8 cellular contexts compared by ENCODE assay signal in the genomic region with DNA sequence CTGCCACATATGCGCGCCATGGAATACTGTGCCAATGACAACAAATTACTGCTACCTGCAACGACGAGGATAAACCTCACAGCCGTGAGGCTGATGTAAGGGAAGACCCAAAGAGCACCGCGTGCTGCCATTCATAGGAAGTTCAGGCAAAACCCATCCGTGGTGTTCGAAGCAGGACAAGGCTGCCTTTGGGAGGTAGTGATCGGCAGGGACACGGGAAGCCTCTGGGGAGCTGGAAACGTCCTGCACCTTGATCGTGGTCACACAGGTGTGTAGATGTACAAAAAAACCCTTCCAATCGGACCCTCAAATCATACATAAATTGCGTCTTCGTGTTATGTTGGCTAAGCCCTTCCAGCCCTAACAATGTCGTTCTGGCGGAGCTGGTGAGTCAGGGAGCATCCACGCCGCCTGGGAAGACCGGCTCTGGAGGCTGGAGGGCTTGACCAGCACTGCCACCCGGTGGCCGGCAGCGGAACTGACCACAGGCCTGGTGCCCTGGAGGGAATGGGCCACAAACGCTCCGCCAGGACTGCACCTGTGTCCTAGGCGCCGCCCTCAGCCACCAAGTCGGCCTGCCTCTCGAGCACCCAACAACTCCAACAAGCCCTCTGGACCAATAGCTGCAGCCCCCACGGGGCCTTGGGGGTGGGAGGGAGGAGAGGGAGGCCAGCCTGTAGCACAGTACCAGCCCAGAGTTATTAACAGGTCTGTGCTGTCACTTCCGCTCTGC. TPM values are rescaled to one million over a fixed set of nuclear protein-coding genes. Genes with fewer than 3 reads are reported as not detected.
A peak's percentile ranks its signal among the peaks of the same experiment; 100 is the strongest.
DNase-seq lines count a peak whose midpoint lies in the region; ATAC-seq, FAIRE-seq and TF ChIP-seq lines count a peak whose summit lies in the region.

No MANE protein-coding gene starts in this region.

- H3K27ac Mint-ChIP-seq in H9 (peak overlapping the region in 1 of 3 experiments; percentile 9; a peak in 1 of 7 replicates), astrocyte (ENCODE audit: unreplicated experiment) (peak overlapping the region; percentile 72)

- H3K4me3 ChIP-seq in astrocyte (ENCODE audit: insufficient read depth, low read depth, low read length) = no peak overlapping the region

- no peak overlapping the region for H2BK12ac ChIP-seq in H9 (ENCODE audit: insufficient read length, low read depth, low read length)

- in situ Hi-C loops in G401 (cut with HindIII; ENCODE audit: low sequenced_read_pairs) = no loop called here

- no peak overlapping the region for H3K27ac ChIP-seq in H9 (ENCODE audit: insufficient read length, low read depth, low read length)
- H3K27ac ChIP-seq in astrocyte (ENCODE audit: low read depth, low read length) = no peak overlapping the region

- no peak overlapping the region for H3K14ac ChIP-seq in H9 (ENCODE audit: insufficient read depth, low read length)

- no peaks in the 10 kb centered on the region for H3K4me1 ChIP-seq in H9 (ENCODE audit: insufficient read depth, low read length)
- H3K4me1 ChIP-seq in astrocyte (ENCODE audit: insufficient read depth, low read length) = peaks cover 11% of the 10 kb centered on the region

- no peaks in the 10 kb centered on the region for H4K20me1 ChIP-seq in H9 (ENCODE audit: control insufficient read depth, insufficient read depth, insufficient read length)
- no peaks in the 10 kb centered on the region for H4K20me1 ChIP-seq in astrocyte (ENCODE audit: insufficient read depth, low read length)

- no peak overlapping the region for H3K18ac ChIP-seq in H9 (ENCODE audit: insufficient read length, low read depth, low read length)

- H2BK20ac ChIP-seq in H9 (ENCODE audit: low read depth, low read length, poor library complexity, severe bottlenecking) = no peak overlapping the region

- ATAC-seq in HG02852 (IDR thresholded peaks at IDR 0.05; ENCODE audit: unreplicated experiment) = no peak

- H3K9me3 ChIP-seq in H9 (ENCODE audit: control insufficient read depth, low read depth, low read length) (no peaks in the 10 kb centered on the region), astrocyte (ENCODE audit: insufficient read depth, low read depth, low read length) (no peaks in the 10 kb centered on the region)

- peak; percentile 90 for DNase-seq in G401 (ENCODE audit: low spot score)
- DNase-seq in H9 = peak; percentile 96
- peak; percentile 44 for DNase-seq in NCI-H1092 treated with DMSO at 0.1 percent for 48 hours (lab: John Stamatoyannopoulos, UW)
- DNase-seq in SW480 (ENCODE audit: low spot score) = peak; percentile 87
- peak; percentile 61 for DNase-seq in astrocyte (ENCODE audit: low read depth)
- peak; percentile 69 to 75 for DNase-seq in hippocampal formation (lab: John Stamatoyannopoulos, UW)
- peak; percentile 93 for DNase-seq in retina

- H3K4me2 ChIP-seq in H9 (ENCODE audit: insufficient read depth, insufficient read length, low read length) = peak overlapping the region; percentile 13
- peak overlapping the region; percentile 13 for H3K4me2 ChIP-seq in astrocyte (ENCODE audit: low read length)

- TF ChIP-seq CTCF in H9 (conservative IDR thresholded peaks at IDR 0.05) = peak; percentile 99
- peak; percentile 85 for TF ChIP-seq CTCF in astrocyte (IDR thresholded peaks at IDR 0.05; ENCODE audit: insufficient read depth, low read depth, low read length)

- no peaks in the 10 kb centered on the region for H3K79me1 ChIP-seq in H9 (ENCODE audit: insufficient read depth, low read depth, low read length, poor library complexity, severe bottlenecking)

- FAIRE-seq in astrocyte (lab: Jason Lieb, UNC) = no peak

- no peak overlapping the region for H2AK5ac ChIP-seq in H9 (ENCODE audit: insufficient read length, low read length)

- H3K4me1 Mint-ChIP-seq in H9 (peaks cover 19 to 23% of the 10 kb centered on the region in 2 experiments), astrocyte (ENCODE audit: low read depth, unreplicated experiment) (peaks cover 12% of the 10 kb centered on the region)

- H3K9ac ChIP-seq in H9 (ENCODE audit: extremely low read depth, insufficient read length, low read length) (no peak overlapping the region), astrocyte (ENCODE audit: low read length) (no peak overlapping the region)

- H3K79me2 ChIP-seq in H9 (ENCODE audit: insufficient read depth, low read length) (no peaks in the 10 kb centered on the region), astrocyte (ENCODE audit: insufficient read depth, low read length) (no peaks in the 10 kb centered on the region)

- no peak overlapping the region for H2BK5ac ChIP-seq in H9 (ENCODE audit: insufficient read length, low read length)

- no peaks in the 10 kb centered on the region for H3K23me2 ChIP-seq in H9 (ENCODE audit: insufficient read length, low read depth, low read length, poor library complexity, severe bottlenecking)

- H3K27me3 ChIP-seq in H9 (ENCODE audit: insufficient read depth, low read length) = no peaks in the 10 kb centered on the region; the same call in 1 of the 2 replicates
- H3K27me3 ChIP-seq in astrocyte (ENCODE audit: insufficient read depth, low read length) = peaks cover 7% of the 10 kb centered on the region

- H2BK15ac ChIP-seq in H9 (ENCODE audit: low read depth, low read length) = no peak overlapping the region

- H4K8ac ChIP-seq in H9 (replicated peaks; ENCODE audit: insufficient read length, low read depth, low read length) = no peak overlapping the region

- no peak overlapping the region for H3K56ac ChIP-seq in H9 (ENCODE audit: insufficient read length, low read depth, low read length)

- no peaks in the 10 kb centered on the region; a peak in 1 of 7 replicates for H3K36me3 Mint-ChIP-seq in H9 (ENCODE audit: insufficient read depth in 1 of 3, low read depth in 3 of 3)
- no peaks in the 10 kb centered on the region for H3K36me3 Mint-ChIP-seq in astrocyte (ENCODE audit: low read depth, unreplicated experiment)

- WGBS in H9 (ENCODE audit: extremely low coverage, insufficient read length, low lambda C conversion rate) = no CpG with 5 or more reads among the region's 32 CpGs

- H3K23ac ChIP-seq in H9 (ENCODE audit: insufficient read length, low read depth, low read length) = no peak overlapping the region

- no peak overlapping the region for H4K91ac ChIP-seq in H9 (ENCODE audit: insufficient read length, low read depth, low read length)

- H3K9me3 Mint-ChIP-seq in H9 (no peaks in the 10 kb centered on the region; a peak in 1 of 5 replicates), astrocyte (ENCODE audit: unreplicated experiment) (no peaks in the 10 kb centered on the region)

- no peak overlapping the region for H2BK120ac ChIP-seq in H9 (ENCODE audit: low read depth, low read length, poor library complexity, severe bottlenecking)

- no peak overlapping the region for H3K4ac ChIP-seq in H9 (ENCODE audit: low read depth, low read length)

- no peaks in the 10 kb centered on the region for H3K36me3 ChIP-seq in astrocyte (ENCODE audit: insufficient read depth, low read length)

- no peak overlapping the region for H4K5ac ChIP-seq in H9 (ENCODE audit: insufficient read length, low read depth, low read length)

- H3T11ph ChIP-seq in H9 (ENCODE audit: low read length) = no peak overlapping the region

- H3K4me3 Mint-ChIP-seq in H9 = peak overlapping the region; percentile 16 to 44; a peak in 3 of 5 replicates
- no peak overlapping the region for H3K4me3 Mint-ChIP-seq in astrocyte (ENCODE audit: unreplicated experiment)

- peaks cover 43% of the 10 kb centered on the region for H3K27me3 Mint-ChIP-seq in H9 (ENCODE audit: low read depth)
- H3K27me3 Mint-ChIP-seq in astrocyte (ENCODE audit: low read depth, unreplicated experiment) = peaks cover 30% of the 10 kb centered on the region

- H2AFZ ChIP-seq in H9 (ENCODE audit: low read length) (no peak overlapping the region), astrocyte (ENCODE audit: low read depth, low read length) (no peak overlapping the region)

RNA-seq across cellular contexts. Expression of gene NEURL3, which starts 4.1 kb away (rescaled TPM):
- total RNA-seq in G401 (2014; rRNA removed; shearing (Covaris generic)) = not detected in 2 replicates
- total RNA-seq in H9 (2021) (not detected in 2 replicates), astrocyte (0.34 and 0.38 TPM in 2 replicates)

RNA-seq across cellular contexts. Expression of gene ARID5A, which starts 27.3 kb away (rescaled TPM):
- total RNA-seq in G401 (2014; rRNA removed; shearing (Covaris generic)) = 7.6 and 8.6 TPM in 2 replicates
- total RNA-seq in H9 (2021) (3.8 and 4.5 TPM in 2 replicates), astrocyte (11.3 and 11.8 TPM in 2 replicates)

Comparison
In these comparisons a context has a peak if more than half of its experiments do, and no peak if none do; other contexts are left out.
1. DNase-seq: peak in every context shown above with its lines; median percentile 96 in H9; 93 in retina; 90 in G401; 87 in SW480; 72 in hippocampal formation; 61 in astrocyte; 44 in NCI-H1092 treated with DMSO at 0.1 percent for 48 hours.